ENCODE assay signal across 8 cellular contexts in the genomic region with DNA sequence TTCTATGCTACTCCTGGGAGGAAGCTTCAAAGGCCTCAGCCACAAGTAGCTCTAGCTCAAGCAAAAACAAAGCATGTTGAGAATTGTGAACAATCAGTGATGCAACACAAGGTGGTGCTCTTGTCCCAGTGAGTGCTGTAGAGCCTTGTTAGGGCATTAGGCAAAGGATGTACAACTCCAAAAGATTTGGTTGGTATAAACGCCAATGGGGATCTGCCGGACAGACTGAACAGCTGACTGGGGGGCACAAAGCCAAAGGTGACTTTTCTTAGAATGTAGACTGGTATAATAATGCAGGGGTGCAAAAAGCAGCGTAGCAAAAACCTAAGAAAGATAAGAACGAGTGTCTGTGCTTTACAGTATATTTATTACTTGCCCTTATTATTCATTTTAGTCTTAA.
DNase-seq lines count a peak whose midpoint lies in the region; ATAC-seq and TF ChIP-seq lines count a peak whose summit lies in the region.

No MANE protein-coding gene starts in this region.

- TF ChIP-seq POLR2A in breast epithelium (IDR thresholded peaks at IDR 0.05) (no peak), right lobe of liver (IDR thresholded peaks at IDR 0.05) (peak; percentile 21)

- H3K4me3 ChIP-seq in left ventricle myocardium inferior (no peak overlapping the region), breast epithelium (no peak overlapping the region), right lobe of liver (peak overlapping the region in 2 of 3 donors; percentile 22 to 26), coronary artery (no peak overlapping the region)
- H3K4me3 ChIP-seq in effector memory CD4-positive, alpha-beta T cell (ENCODE audit: insufficient read depth, low read depth, low read length, poor library complexity, severe bottlenecking), result no peak overlapping the region

- WGBS in right lobe of liver (ENCODE audit: insufficient coverage, low coverage, low lambda C conversion rate, missing lambda C conversion rate), result 16% methylated on average over 4 of the region's 4 CpGs

- H3K36me3 ChIP-seq in left ventricle myocardium inferior, result no peaks in the 10 kb centered on the region
- H3K36me3 ChIP-seq in breast epithelium, result no peaks in the 10 kb centered on the region
- no peaks in the 10 kb centered on the region for H3K36me3 ChIP-seq in right lobe of liver
- no peaks in the 10 kb centered on the region for H3K36me3 ChIP-seq in effector memory CD4-positive, alpha-beta T cell (ENCODE audit: control insufficient read depth, insufficient read depth, low read length)

- ATAC-seq in Right ventricle myocardium inferior, result no peak
- ATAC-seq in HG03432 (IDR thresholded peaks at IDR 0.05; ENCODE audit: unreplicated experiment), result peak; percentile 75
- peak; percentile 72 to 88 (median 74) for ATAC-seq in right lobe of liver

- H3K27me3 ChIP-seq in left ventricle myocardium inferior (ENCODE audit: low read depth) (peaks cover 4% of the 10 kb centered on the region), breast epithelium (no peaks in the 10 kb centered on the region), right lobe of liver (no peaks in the 10 kb centered on the region)
- no peaks in the 10 kb centered on the region for H3K27me3 ChIP-seq in effector memory CD4-positive, alpha-beta T cell (replicated peaks; ENCODE audit: control insufficient read depth, insufficient read depth, low read length, poor library complexity, severe bottlenecking)

- DNase-seq in left ventricle myocardium inferior, result no peak
- no peak for DNase-seq in Right ventricle myocardium inferior (ENCODE audit: missing footprints)
- DNase-seq in NCI-H69 (lab: John Stamatoyannopoulos, UW), result peak; percentile 66
- DNase-seq in breast epithelium (ENCODE audit: low spot score in 2 of 2), result peak in 1 of 2 donors; percentile 18
- DNase-seq in right lobe of liver, result peak in 2 of 3 donors; percentile 25 to 79
- DNase-seq in effector memory CD4-positive, alpha-beta T cell, result no peak
- no peak for DNase-seq in coronary artery (ENCODE audit: low spot score)

- intact Hi-C loops in left ventricle myocardium inferior (cut with micrococcal nuclease) (no loop called here), Right ventricle myocardium inferior (cut with DNase I) (no loop called here), breast epithelium (cut with DNase I; ENCODE audit: low total_unique reads) (no loop called here), right lobe of liver (cut with DNase I) (loop anchor here in 1 of 2 donors (10.0 kb wide), 1 partner anchor 63 kb away; a partner anchor contains a TSS)

- H3K4me1 ChIP-seq in left ventricle myocardium inferior, result no peaks in the 10 kb centered on the region
- H3K4me1 ChIP-seq in breast epithelium, result no peaks in the 10 kb centered on the region
- peaks cover 0 to 24% (median 5%) of the 10 kb centered on the region in 4 donors for H3K4me1 ChIP-seq in right lobe of liver
- no peaks in the 10 kb centered on the region for H3K4me1 ChIP-seq in effector memory CD4-positive, alpha-beta T cell (ENCODE audit: control insufficient read depth, insufficient read depth, low read length, poor library complexity, severe bottlenecking)

- TF ChIP-seq CTCF in left ventricle myocardium inferior (IDR thresholded peaks at IDR 0.05; ENCODE audit: borderline replicate concordance), result peak; percentile 44
- peak in 2 of 3 donors; percentile 40 to 58 for TF ChIP-seq CTCF in breast epithelium (IDR thresholded peaks at IDR 0.05)
- peak; percentile 64 to 82 (median 76) for TF ChIP-seq CTCF in right lobe of liver (IDR thresholded peaks at IDR 0.05)
- no peak for TF ChIP-seq CTCF in coronary artery (IDR thresholded peaks at IDR 0.05)

- H3K9me3 ChIP-seq in left ventricle myocardium inferior (replicated peaks) (no peaks in the 10 kb centered on the region), breast epithelium (no peaks in the 10 kb centered on the region), right lobe of liver (no peaks in the 10 kb centered on the region)
- H3K9me3 ChIP-seq in effector memory CD4-positive, alpha-beta T cell (ENCODE audit: control insufficient read depth, low read length), result no peaks in the 10 kb centered on the region

- H3K27ac ChIP-seq in left ventricle myocardium inferior (replicated peaks), result no peak overlapping the region
- H3K27ac ChIP-seq in breast epithelium, result no peak overlapping the region
- H3K27ac ChIP-seq in right lobe of liver, result peak overlapping the region in 2 of 3 donors; percentile 84 to 90
- no peak overlapping the region for H3K27ac ChIP-seq in effector memory CD4-positive, alpha-beta T cell (ENCODE audit: insufficient read depth, low read length, poor library complexity, severe bottlenecking)
- no peak overlapping the region for H3K27ac ChIP-seq in coronary artery

Comparison
In these comparisons a context has a peak if more than half of its experiments do, and no peak if none do; other contexts are left out.
1. DNase-seq: peak in NCI-H69 (single experiment) and right lobe of liver (2 of 3); none in left ventricle myocardium inferior (single experiment), Right ventricle myocardium inferior (single experiment), effector memory CD4-positive, alpha-beta T cell (0 of 3) and coronary artery (single experiment).
2. H3K27ac ChIP-seq: peak in right lobe of liver (2 of 3); none in left ventricle myocardium inferior (single experiment), breast epithelium (0 of 2), effector memory CD4-positive, alpha-beta T cell (single experiment) and coronary artery (0 of 2).
3. H3K4me3 ChIP-seq: peak in right lobe of liver (2 of 3); none in left ventricle myocardium inferior (single experiment), breast epithelium (0 of 3), effector memory CD4-positive, alpha-beta T cell (single experiment) and coronary artery (single experiment).